In genomic region chr17:73586153-73586906, GRCh38 we compare ENCODE assay signal across 2 cellular contexts.
TF ChIP-seq lines count a peak whose summit lies in the region.

No MANE protein-coding gene starts in this region.

TF ChIP-seq in HepG2, 621 proteins besides CTCF, POLR2A, EP300 and RAD21:
- no peak for TF ChIP-seq GLI4 (CRISPR knock-in tag; IDR thresholded peaks at IDR 0.05; ENCODE audit: borderline replicate concordance)
- no peak for TF ChIP-seq ZNF75D (CRISPR knock-in tag; IDR thresholded peaks at IDR 0.05; ENCODE audit: borderline replicate concordance)
- TF ChIP-seq ZNF629 (CRISPR knock-in tag; conservative IDR thresholded peaks at IDR 0.05), result 0 out of 2 replicates have a peak, but pooled peaks have one; percentile 24
- TF ChIP-seq ZNF567 (CRISPR knock-in tag; IDR thresholded peaks at IDR 0.05; ENCODE audit: borderline replicate concordance), result no peak
- no peak for TF ChIP-seq ZNF33B (CRISPR knock-in tag; IDR thresholded peaks at IDR 0.05)

TF ChIP-seq in H1, 55 proteins besides CTCF, POLR2A, EP300 and RAD21:
- TF ChIP-seq RBBP5 (IDR thresholded peaks at IDR 0.05; ENCODE audit: borderline replicate concordance, low read depth, low read length) (no peak), KDM1A (IDR thresholded peaks at IDR 0.05; ENCODE audit: borderline replicate concordance, low read length) (0 out of 2 replicates have a peak, but pooled peaks have one; percentile 68)
